ENCODE assay signal across 1 cellular context in genomic region chr12:53325539-53326061, GRCh38.
TF ChIP-seq lines count a peak whose summit lies in the region.

No MANE protein-coding gene starts in this region.

TF ChIP-seq in IMR-90, 13 proteins besides CTCF, POLR2A, EP300 and RAD21:
- no peak for TF ChIP-seq NFE2L2 (IDR thresholded peaks at IDR 0.05; ENCODE audit: low read depth, low read length)
- no peak for TF ChIP-seq BHLHE40 (IDR thresholded peaks at IDR 0.05; ENCODE audit: low read depth, low read length)
- no peak for TF ChIP-seq MAZ (IDR thresholded peaks at IDR 0.05; ENCODE audit: borderline replicate concordance, low read depth, low read length)
- TF ChIP-seq RCOR1 (IDR thresholded peaks at IDR 0.05; ENCODE audit: insufficient replicate concordance, low read length), result no peak
- no peak for TF ChIP-seq USF2 (IDR thresholded peaks at IDR 0.05; ENCODE audit: low read depth, low read length)
- no peak for TF ChIP-seq ELK1 (IDR thresholded peaks at IDR 0.05; ENCODE audit: borderline replicate concordance, low read depth, low read length)
- TF ChIP-seq CHD1 (IDR thresholded peaks at IDR 0.05; ENCODE audit: low read depth, low read length), result no peak
- no peak for TF ChIP-seq CEBPB (IDR thresholded peaks at IDR 0.05; ENCODE audit: low read depth, low read length)
- TF ChIP-seq FOS (IDR thresholded peaks at IDR 0.05; ENCODE audit: low read depth, low read length), result no peak
- no peak for TF ChIP-seq SMC3 (IDR thresholded peaks at IDR 0.05; ENCODE audit: low read depth, low read length)
- TF ChIP-seq MXI1 (IDR thresholded peaks at IDR 0.05; ENCODE audit: borderline replicate concordance, low read depth, low read length), result no peak
- TF ChIP-seq MAFK (IDR thresholded peaks at IDR 0.05; ENCODE audit: low read depth, low read length), result no peak
- TF ChIP-seq RFX5 (IDR thresholded peaks at IDR 0.05; ENCODE audit: low read depth, low read length), result no peak
